ENCODE assay signal across 19 cellular contexts in the genomic region with DNA sequence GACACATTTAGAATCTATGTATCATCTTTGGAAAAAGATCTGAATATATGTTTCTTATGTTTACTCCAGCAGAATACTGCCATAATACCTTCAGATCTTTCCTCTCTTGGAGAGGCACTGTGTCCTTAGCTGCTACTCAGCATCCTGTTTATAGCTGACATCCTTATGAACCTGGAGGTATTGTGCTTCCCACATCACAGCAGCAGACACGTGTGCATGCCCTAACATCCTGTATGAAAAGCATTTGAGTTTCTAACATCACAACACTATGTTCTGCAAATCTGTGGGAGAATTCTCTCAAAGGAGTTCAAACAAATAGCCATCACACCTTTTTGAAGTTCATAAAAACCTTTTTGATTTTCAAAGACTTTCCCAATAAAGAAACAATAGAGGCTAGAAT.
DNase-seq lines count a peak whose midpoint lies in the region; ATAC-seq and TF ChIP-seq lines count a peak whose summit lies in the region.
"Had no signal": no experiment of that assay in that cellular context is flagged by ENCODE, and none has a peak within 500 bp of the region (broad histone marks: within the 10 kb centered on the region; RNA-seq: fewer than 3 reads in every experiment).

No MANE protein-coding gene starts in this region.

- peak; percentile 46 for ATAC-seq in esophagus mucosa
- ATAC-seq in stimulated activated naive CD8-positive, alpha-beta T cell treated with anti-CD3 and anti-CD28 coated beads, Interleukin-15, Interleukin-2, amounts not matched to agents 100 U/mL and 50 U/mL, for 24 hours: peak; percentile 46
- ATAC-seq in HG03045 (IDR thresholded peaks at IDR 0.05; ENCODE audit: unreplicated experiment): no peak
- ATAC-seq: activated T-helper 17 cell treated with anti-CD3 and anti-CD28 coated beads, Interleukin-2, amount 50 U/mL, for 72 hours; GM23338 had no signal

- peaks cover 61% of the 10 kb centered on the region for H3K4me1 Mint-ChIP-seq in activated naive CD4-positive, alpha-beta T cell treated with anti-CD3 and anti-CD28 coated beads, Interleukin-2, amount 50 U/mL, for 24 hours
- H3K4me1 Mint-ChIP-seq: activated T-helper 17 cell treated with anti-CD3 and anti-CD28 coated beads, Interleukin-2, amount 50 U/mL, for 72 hours had no signal

- peaks cover 2% of the 10 kb centered on the region for H3K36me3 Mint-ChIP-seq in activated naive CD4-positive, alpha-beta T cell treated with anti-CD3 and anti-CD28 coated beads, Interleukin-2, amount 50 U/mL, for 24 hours

- no peak for TF ChIP-seq CTCF in NB4 (IDR thresholded peaks at IDR 0.05; ENCODE audit: low read depth, low read length)

- TF ChIP-seq POLR2A in NB4 (IDR thresholded peaks at IDR 0.05; ENCODE audit: extremely low read depth, insufficient read length): no peak

- no peak for DNase-seq in activated naive CD4-positive, alpha-beta T cell treated with Interleukin-2 at 50 U/mL for 16 hours
- DNase-seq in NB4 (ENCODE audit: low read depth): peak; percentile 65
- no peak for DNase-seq in stimulated activated naive CD8-positive, alpha-beta T cell treated with anti-CD3 and anti-CD28 coated beads, Interleukin-15, Interleukin-2, amounts not matched to agents 100 U/mL and 50 U/mL, for 24 hours
- DNase-seq in activated CD4-positive, CD25-positive, alpha-beta regulatory T cell (lab: John Stamatoyannopoulos, UW): no peak
- no peak for DNase-seq in DMS79 treated with DMSO at 0.1 percent for 48 hours (lab: John Stamatoyannopoulos, UW)
- DNase-seq: ACHN; activated CD4-positive, alpha-beta T cell treated with anti-CD3 and anti-CD28 coated beads for 48 hours; Caco-2; cerebellar nuclear complex; mammary epithelial cell; NCI-H1930; NCI-H748 treated with DMSO at 0.1 percent for 48 hours; sigmoid colon; T-helper 9 cell had no signal

- peak overlapping the region; percentile 73 for H3K4me3 Mint-ChIP-seq in activated naive CD4-positive, alpha-beta T cell treated with anti-CD3 and anti-CD28 coated beads, Interleukin-2, amount 50 U/mL, for 24 hours
- H3K4me3 Mint-ChIP-seq: activated T-helper 17 cell treated with anti-CD3 and anti-CD28 coated beads, Interleukin-2, amount 50 U/mL, for 72 hours; GM23338 had no signal

- H3K27me3 Mint-ChIP-seq in activated naive CD4-positive, alpha-beta T cell treated with anti-CD3 and anti-CD28 coated beads, Interleukin-2, amount 50 U/mL, for 24 hours: no peaks in the 10 kb centered on the region
- H3K27me3 Mint-ChIP-seq: activated T-helper 17 cell treated with anti-CD3 and anti-CD28 coated beads, Interleukin-2, amount 50 U/mL, for 72 hours had no signal

- no peak overlapping the region for H3K4me3 ChIP-seq in NB4 (ENCODE audit: low read depth, low read length)
- H3K4me3 ChIP-seq: GM23338, sigmoid colon had no signal

- peak overlapping the region; percentile 76 for H3K27ac Mint-ChIP-seq in activated naive CD4-positive, alpha-beta T cell treated with anti-CD3 and anti-CD28 coated beads, Interleukin-2, amount 50 U/mL, for 24 hours
- H3K27ac Mint-ChIP-seq: activated T-helper 17 cell treated with anti-CD3 and anti-CD28 coated beads, Interleukin-2, amount 50 U/mL, for 72 hours; GM23338 had no signal

- H3K9me3 Mint-ChIP-seq in activated naive CD4-positive, alpha-beta T cell treated with anti-CD3 and anti-CD28 coated beads, Interleukin-2, amount 50 U/mL, for 24 hours: peaks cover 3% of the 10 kb centered on the region
- H3K9me3 Mint-ChIP-seq: activated T-helper 17 cell treated with anti-CD3 and anti-CD28 coated beads, Interleukin-2, amount 50 U/mL, for 72 hours; GM23338 had no signal
